Comparison of ENCODE assay signal across 1 cellular context in genomic region chr3:38730281-38730680, GRCh38.
TF ChIP-seq lines count a peak whose summit lies in the region.

No MANE protein-coding gene starts in this region.

TF ChIP-seq in K562, 482 proteins besides CTCF, POLR2A, EP300 and RAD21 (continued from another document):
- TF ChIP-seq, protein P1, sequence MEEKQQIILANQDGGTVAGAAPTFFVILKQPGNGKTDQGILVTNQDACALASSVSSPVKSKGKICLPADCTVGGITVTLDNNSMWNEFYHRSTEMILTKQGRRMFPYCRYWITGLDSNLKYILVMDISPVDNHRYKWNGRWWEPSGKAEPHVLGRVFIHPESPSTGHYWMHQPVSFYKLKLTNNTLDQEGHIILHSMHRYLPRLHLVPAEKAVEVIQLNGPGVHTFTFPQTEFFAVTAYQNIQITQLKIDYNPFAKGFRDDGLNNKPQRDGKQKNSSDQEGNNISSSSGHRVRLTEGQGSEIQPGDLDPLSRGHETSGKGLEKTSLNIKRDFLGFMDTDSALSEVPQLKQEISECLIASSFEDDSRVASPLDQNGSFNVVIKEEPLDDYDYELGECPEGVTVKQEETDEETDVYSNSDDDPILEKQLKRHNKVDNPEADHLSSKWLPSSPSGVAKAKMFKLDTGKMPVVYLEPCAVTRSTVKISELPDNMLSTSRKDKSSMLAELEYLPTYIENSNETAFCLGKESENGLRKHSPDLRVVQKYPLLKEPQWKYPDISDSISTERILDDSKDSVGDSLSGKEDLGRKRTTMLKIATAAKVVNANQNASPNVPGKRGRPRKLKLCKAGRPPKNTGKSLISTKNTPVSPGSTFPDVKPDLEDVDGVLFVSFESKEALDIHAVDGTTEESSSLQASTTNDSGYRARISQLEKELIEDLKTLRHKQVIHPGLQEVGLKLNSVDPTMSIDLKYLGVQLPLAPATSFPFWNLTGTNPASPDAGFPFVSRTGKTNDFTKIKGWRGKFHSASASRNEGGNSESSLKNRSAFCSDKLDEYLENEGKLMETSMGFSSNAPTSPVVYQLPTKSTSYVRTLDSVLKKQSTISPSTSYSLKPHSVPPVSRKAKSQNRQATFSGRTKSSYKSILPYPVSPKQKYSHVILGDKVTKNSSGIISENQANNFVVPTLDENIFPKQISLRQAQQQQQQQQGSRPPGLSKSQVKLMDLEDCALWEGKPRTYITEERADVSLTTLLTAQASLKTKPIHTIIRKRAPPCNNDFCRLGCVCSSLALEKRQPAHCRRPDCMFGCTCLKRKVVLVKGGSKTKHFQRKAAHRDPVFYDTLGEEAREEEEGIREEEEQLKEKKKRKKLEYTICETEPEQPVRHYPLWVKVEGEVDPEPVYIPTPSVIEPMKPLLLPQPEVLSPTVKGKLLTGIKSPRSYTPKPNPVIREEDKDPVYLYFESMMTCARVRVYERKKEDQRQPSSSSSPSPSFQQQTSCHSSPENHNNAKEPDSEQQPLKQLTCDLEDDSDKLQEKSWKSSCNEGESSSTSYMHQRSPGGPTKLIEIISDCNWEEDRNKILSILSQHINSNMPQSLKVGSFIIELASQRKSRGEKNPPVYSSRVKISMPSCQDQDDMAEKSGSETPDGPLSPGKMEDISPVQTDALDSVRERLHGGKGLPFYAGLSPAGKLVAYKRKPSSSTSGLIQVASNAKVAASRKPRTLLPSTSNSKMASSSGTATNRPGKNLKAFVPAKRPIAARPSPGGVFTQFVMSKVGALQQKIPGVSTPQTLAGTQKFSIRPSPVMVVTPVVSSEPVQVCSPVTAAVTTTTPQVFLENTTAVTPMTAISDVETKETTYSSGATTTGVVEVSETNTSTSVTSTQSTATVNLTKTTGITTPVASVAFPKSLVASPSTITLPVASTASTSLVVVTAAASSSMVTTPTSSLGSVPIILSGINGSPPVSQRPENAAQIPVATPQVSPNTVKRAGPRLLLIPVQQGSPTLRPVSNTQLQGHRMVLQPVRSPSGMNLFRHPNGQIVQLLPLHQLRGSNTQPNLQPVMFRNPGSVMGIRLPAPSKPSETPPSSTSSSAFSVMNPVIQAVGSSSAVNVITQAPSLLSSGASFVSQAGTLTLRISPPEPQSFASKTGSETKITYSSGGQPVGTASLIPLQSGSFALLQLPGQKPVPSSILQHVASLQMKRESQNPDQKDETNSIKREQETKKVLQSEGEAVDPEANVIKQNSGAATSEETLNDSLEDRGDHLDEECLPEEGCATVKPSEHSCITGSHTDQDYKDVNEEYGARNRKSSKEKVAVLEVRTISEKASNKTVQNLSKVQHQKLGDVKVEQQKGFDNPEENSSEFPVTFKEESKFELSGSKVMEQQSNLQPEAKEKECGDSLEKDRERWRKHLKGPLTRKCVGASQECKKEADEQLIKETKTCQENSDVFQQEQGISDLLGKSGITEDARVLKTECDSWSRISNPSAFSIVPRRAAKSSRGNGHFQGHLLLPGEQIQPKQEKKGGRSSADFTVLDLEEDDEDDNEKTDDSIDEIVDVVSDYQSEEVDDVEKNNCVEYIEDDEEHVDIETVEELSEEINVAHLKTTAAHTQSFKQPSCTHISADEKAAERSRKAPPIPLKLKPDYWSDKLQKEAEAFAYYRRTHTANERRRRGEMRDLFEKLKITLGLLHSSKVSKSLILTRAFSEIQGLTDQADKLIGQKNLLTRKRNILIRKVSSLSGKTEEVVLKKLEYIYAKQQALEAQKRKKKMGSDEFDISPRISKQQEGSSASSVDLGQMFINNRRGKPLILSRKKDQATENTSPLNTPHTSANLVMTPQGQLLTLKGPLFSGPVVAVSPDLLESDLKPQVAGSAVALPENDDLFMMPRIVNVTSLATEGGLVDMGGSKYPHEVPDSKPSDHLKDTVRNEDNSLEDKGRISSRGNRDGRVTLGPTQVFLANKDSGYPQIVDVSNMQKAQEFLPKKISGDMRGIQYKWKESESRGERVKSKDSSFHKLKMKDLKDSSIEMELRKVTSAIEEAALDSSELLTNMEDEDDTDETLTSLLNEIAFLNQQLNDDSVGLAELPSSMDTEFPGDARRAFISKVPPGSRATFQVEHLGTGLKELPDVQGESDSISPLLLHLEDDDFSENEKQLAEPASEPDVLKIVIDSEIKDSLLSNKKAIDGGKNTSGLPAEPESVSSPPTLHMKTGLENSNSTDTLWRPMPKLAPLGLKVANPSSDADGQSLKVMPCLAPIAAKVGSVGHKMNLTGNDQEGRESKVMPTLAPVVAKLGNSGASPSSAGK (IDR thresholded peaks at IDR 0.05): no peak
- TF ChIP-seq FOSL1 (tag; conservative IDR thresholded peaks at IDR 0.05): peak; percentile 75
- no peak for TF ChIP-seq FOXO4 (CRISPR knock-in tag; IDR thresholded peaks at IDR 0.05)
- TF ChIP-seq, protein P2, sequence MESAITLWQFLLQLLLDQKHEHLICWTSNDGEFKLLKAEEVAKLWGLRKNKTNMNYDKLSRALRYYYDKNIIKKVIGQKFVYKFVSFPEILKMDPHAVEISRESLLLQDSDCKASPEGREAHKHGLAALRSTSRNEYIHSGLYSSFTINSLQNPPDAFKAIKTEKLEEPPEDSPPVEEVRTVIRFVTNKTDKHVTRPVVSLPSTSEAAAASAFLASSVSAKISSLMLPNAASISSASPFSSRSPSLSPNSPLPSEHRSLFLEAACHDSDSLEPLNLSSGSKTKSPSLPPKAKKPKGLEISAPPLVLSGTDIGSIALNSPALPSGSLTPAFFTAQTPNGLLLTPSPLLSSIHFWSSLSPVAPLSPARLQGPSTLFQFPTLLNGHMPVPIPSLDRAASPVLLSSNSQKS (CRISPR knock-in tag; IDR thresholded peaks at IDR 0.05): no peak
- TF ChIP-seq ZNF561 (CRISPR knock-in tag; conservative IDR thresholded peaks at IDR 0.05): no peak
- TF ChIP-seq, protein P3, sequence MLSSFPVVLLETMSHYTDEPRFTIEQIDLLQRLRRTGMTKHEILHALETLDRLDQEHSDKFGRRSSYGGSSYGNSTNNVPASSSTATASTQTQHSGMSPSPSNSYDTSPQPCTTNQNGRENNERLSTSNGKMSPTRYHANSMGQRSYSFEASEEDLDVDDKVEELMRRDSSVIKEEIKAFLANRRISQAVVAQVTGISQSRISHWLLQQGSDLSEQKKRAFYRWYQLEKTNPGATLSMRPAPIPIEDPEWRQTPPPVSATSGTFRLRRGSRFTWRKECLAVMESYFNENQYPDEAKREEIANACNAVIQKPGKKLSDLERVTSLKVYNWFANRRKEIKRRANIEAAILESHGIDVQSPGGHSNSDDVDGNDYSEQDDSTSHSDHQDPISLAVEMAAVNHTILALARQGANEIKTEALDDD (IDR thresholded peaks at IDR 0.05): no peak
- TF ChIP-seq, protein P4, sequence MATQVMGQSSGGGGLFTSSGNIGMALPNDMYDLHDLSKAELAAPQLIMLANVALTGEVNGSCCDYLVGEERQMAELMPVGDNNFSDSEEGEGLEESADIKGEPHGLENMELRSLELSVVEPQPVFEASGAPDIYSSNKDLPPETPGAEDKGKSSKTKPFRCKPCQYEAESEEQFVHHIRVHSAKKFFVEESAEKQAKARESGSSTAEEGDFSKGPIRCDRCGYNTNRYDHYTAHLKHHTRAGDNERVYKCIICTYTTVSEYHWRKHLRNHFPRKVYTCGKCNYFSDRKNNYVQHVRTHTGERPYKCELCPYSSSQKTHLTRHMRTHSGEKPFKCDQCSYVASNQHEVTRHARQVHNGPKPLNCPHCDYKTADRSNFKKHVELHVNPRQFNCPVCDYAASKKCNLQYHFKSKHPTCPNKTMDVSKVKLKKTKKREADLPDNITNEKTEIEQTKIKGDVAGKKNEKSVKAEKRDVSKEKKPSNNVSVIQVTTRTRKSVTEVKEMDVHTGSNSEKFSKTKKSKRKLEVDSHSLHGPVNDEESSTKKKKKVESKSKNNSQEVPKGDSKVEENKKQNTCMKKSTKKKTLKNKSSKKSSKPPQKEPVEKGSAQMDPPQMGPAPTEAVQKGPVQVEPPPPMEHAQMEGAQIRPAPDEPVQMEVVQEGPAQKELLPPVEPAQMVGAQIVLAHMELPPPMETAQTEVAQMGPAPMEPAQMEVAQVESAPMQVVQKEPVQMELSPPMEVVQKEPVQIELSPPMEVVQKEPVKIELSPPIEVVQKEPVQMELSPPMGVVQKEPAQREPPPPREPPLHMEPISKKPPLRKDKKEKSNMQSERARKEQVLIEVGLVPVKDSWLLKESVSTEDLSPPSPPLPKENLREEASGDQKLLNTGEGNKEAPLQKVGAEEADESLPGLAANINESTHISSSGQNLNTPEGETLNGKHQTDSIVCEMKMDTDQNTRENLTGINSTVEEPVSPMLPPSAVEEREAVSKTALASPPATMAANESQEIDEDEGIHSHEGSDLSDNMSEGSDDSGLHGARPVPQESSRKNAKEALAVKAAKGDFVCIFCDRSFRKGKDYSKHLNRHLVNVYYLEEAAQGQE (CRISPR knock-in tag; IDR thresholded peaks at IDR 0.05; ENCODE audit: low read depth): no peak
- no peak for TF ChIP-seq ZBTB17 (CRISPR knock-in tag; IDR thresholded peaks at IDR 0.05)
- 0 out of 2 replicates have a peak, but pooled peaks have one; percentile 10 for TF ChIP-seq ARID1B (IDR thresholded peaks at IDR 0.05)
- TF ChIP-seq EGR1 (conservative IDR thresholded peaks at IDR 0.05): no peak
- no peak for TF ChIP-seq HIVEP1 (CRISPR knock-in tag; IDR thresholded peaks at IDR 0.05)
- TF ChIP-seq LEF1 (IDR thresholded peaks at IDR 0.05): no peak
- TF ChIP-seq GMEB1 (CRISPR knock-in tag; IDR thresholded peaks at IDR 0.05): no peak
- TF ChIP-seq CBFB (CRISPR knock-in tag; IDR thresholded peaks at IDR 0.05): no peak
- TF ChIP-seq ATF3 (IDR thresholded peaks at IDR 0.05): peak; percentile 71
- no peak for TF ChIP-seq ATF3 (CRISPR knock-in tag; conservative IDR thresholded peaks at IDR 0.05)
- TF ChIP-seq TEAD1 (CRISPR knock-in tag; IDR thresholded peaks at IDR 0.05): no peak
- no peak for TF ChIP-seq CHD2 (IDR thresholded peaks at IDR 0.05; ENCODE audit: low read depth, low read length)
- no peak for TF ChIP-seq FOXP4 (CRISPR knock-in tag; IDR thresholded peaks at IDR 0.05; ENCODE audit: borderline replicate concordance)
- no peak for TF ChIP-seq KHSRP (IDR thresholded peaks at IDR 0.05)
- TF ChIP-seq, protein P5, sequence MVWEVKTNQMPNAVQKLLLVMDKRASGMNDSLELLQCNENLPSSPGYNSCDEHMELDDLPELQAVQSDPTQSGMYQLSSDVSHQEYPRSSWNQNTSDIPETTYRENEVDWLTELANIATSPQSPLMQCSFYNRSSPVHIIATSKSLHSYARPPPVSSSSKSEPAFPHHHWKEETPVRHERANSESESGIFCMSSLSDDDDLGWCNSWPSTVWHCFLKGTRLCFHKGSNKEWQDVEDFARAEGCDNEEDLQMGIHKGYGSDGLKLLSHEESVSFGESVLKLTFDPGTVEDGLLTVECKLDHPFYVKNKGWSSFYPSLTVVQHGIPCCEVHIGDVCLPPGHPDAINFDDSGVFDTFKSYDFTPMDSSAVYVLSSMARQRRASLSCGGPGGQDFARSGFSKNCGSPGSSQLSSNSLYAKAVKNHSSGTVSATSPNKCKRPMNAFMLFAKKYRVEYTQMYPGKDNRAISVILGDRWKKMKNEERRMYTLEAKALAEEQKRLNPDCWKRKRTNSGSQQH (CRISPR knock-in tag; IDR thresholded peaks at IDR 0.05): no peak
- no peak for TF ChIP-seq MAX (CRISPR knock-in tag; IDR thresholded peaks at IDR 0.05)
- TF ChIP-seq MXI1 (IDR thresholded peaks at IDR 0.05; ENCODE audit: low read depth, low read length): no peak
